Comparison of ENCODE assay signal across 11 cellular contexts in the genomic region with DNA sequence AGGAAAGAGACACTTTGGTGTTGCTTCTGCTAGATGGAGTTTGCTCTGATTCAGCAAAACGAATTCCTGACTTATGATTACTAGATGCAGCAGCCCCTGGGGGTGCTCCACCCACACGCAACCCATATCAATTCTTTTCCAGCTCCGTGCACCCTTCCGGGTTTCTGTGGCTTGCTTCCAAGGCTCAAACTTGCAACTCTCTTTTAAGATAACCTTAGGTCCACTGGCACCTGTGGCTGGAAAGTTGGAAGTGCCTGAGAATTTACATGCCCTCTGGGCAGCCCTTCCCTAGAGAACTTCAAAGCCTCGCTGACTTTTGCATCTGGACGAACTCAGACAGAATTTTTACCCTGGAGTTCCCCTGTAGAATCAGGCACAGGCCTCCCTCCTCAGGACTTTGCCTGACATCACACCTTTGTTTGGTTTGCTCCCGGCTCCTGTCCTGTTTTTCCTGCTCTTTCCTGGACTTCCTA.
A peak's percentile ranks its signal among the peaks of the same experiment; 100 is the strongest.
DNase-seq lines count a peak whose midpoint lies in the region; ATAC-seq and TF ChIP-seq lines count a peak whose summit lies in the region.
"Had no signal": no experiment of that assay in that cellular context is flagged by ENCODE, and none has a peak within 500 bp of the region (broad histone marks: within the 10 kb centered on the region; RNA-seq: fewer than 3 reads in every experiment).

No MANE protein-coding gene starts in this region.

- DNase-seq in Calu3 (peak; percentile 63), MM.1S (peak; percentile 14), dermis blood vessel endothelial cell (peak; percentile 62), DMS153 treated with DMSO at 0.1 percent for 48 hours (lab: John Stamatoyannopoulos, UW; ENCODE audit: unreplicated experiment) (no peak)
- DNase-seq in CD8-positive, alpha-beta T cell, result no peak
- DNase-seq: activated CD4-positive, alpha-beta T cell treated with anti-CD3 and anti-CD28 coated beads for 4 hours; effector CD4-positive, alpha-beta T cell; NCI-H1092 had no signal

- BruUV-seq in Calu3 (replicated peaks; lab: Mats Ljungman, UMichigan), result no TSS peak

- no peaks in the 10 kb centered on the region for H3K27me3 ChIP-seq in MM.1S (replicated peaks; ENCODE audit: insufficient read depth, low read length)
- no peaks in the 10 kb centered on the region for H3K27me3 ChIP-seq in CD8-positive, alpha-beta T cell (ENCODE audit: insufficient read depth, low read length)

- H3K4me2 ChIP-seq in MM.1S (ENCODE audit: low read depth, low read length), result no peak overlapping the region; the same call in 1 of the 2 replicates

- ATAC-seq in GM21717 (IDR thresholded peaks at IDR 0.05; ENCODE audit: unreplicated experiment) (no peak), GM19035 (IDR thresholded peaks at IDR 0.05; ENCODE audit: unreplicated experiment) (no peak)
- no peak for ATAC-seq in CD8-positive, alpha-beta T cell

- no peaks in the 10 kb centered on the region for H3K36me3 Mint-ChIP-seq in Calu3 (ENCODE audit: insufficient read depth, unreplicated experiment)
- H3K36me3 Mint-ChIP-seq in CD8-positive, alpha-beta T cell, result no peaks in the 10 kb centered on the region

- no peaks in the 10 kb centered on the region for H3K79me2 ChIP-seq in MM.1S (ENCODE audit: low read length)

- H3K9me3 ChIP-seq in MM.1S (replicated peaks; ENCODE audit: insufficient read depth, low read length) (no peaks in the 10 kb centered on the region), mesodermal cell (ENCODE audit: control insufficient read depth, low read length) (no peaks in the 10 kb centered on the region)
- H3K9me3 ChIP-seq in CD8-positive, alpha-beta T cell (ENCODE audit: low read length), result no peaks in the 10 kb centered on the region

- H3K9me2 ChIP-seq in MM.1S (replicated peaks; ENCODE audit: insufficient read depth, low read length), result no peaks in the 10 kb centered on the region

- POLR2A ChIA-PET in CD8-positive, alpha-beta T cell (lab: Charles Lee), result interaction anchor here (0.7 kb wide), 1 partner anchor 15 kb away, joined by 3 read pairs; no protein-coding TSS in a partner anchor

- peaks cover 4% of the 10 kb centered on the region for H3K9me3 Mint-ChIP-seq in Calu3 (ENCODE audit: low read depth, unreplicated experiment)
- H3K9me3 Mint-ChIP-seq in CD8-positive, alpha-beta T cell, result no peaks in the 10 kb centered on the region

- peaks cover 44% of the 10 kb centered on the region for H3K4me1 ChIP-seq in MM.1S (ENCODE audit: low read length)
- H3K4me1 ChIP-seq in mesodermal cell (ENCODE audit: control insufficient read depth, insufficient read depth, low read length, poor library complexity, severe bottlenecking), result peaks cover 34% of the 10 kb centered on the region
- peaks cover 14% of the 10 kb centered on the region for H3K4me1 ChIP-seq in CD8-positive, alpha-beta T cell (ENCODE audit: insufficient read depth, low read length)

- peak overlapping the region; percentile 38 for H2AFZ ChIP-seq in MM.1S (ENCODE audit: low read length)

- H3K27ac ChIP-seq in MM.1S (ENCODE audit: low read length) (peak overlapping the region; percentile 95; the same call in 1 of the 2 replicates), mesodermal cell (ENCODE audit: low read depth, low read length, severe bottlenecking) (peak overlapping the region; percentile 51)
- no peak overlapping the region for H3K27ac ChIP-seq in CD8-positive, alpha-beta T cell (ENCODE audit: low read depth, low read length)

- H3K4me3 ChIP-seq in MM.1S (ENCODE audit: low read length) (no peak overlapping the region), mesodermal cell (ENCODE audit: extremely low read depth, insufficient read depth, low read length, poor library complexity, severe bottlenecking) (no peak overlapping the region)
- no peak overlapping the region for H3K4me3 ChIP-seq in CD8-positive, alpha-beta T cell (ENCODE audit: low read depth, low read length)

- H3K4me3 Mint-ChIP-seq in Calu3 (ENCODE audit: low read depth, unreplicated experiment), result no peak overlapping the region
- H3K4me3 Mint-ChIP-seq in CD8-positive, alpha-beta T cell, result no peak overlapping the region

- H3F3A ChIP-seq in MM.1S (ENCODE audit: insufficient read depth, low read length), result peaks cover 22% of the 10 kb centered on the region

- H4K20me1 ChIP-seq in MM.1S (ENCODE audit: insufficient read depth, low read length), result no peaks in the 10 kb centered on the region

- H3K9ac ChIP-seq in MM.1S (ENCODE audit: low read length), result no peak overlapping the region

- CTCF ChIA-PET in Calu3 (lab: Charles Lee), result interaction anchor here (1.2 kb wide), 1 partner anchor 11 kb away, joined by 3 read pairs; no protein-coding TSS in a partner anchor
- CTCF ChIA-PET in CD8-positive, alpha-beta T cell (lab: Charles Lee), result interaction anchor here (0.7 to 3.4 kb wide), 3 partner anchors 9 to 225 kb away, joined by 3 to 19 read pairs (median 3); a partner anchor contains a TSS

- 72 to 82% methylated on average over 7 of the region's 7 CpGs for WGBS in mesodermal cell (ENCODE audit: insufficient coverage in 2 of 2), 2 experiments

- intact Hi-C loops in Calu3 (cut with micrococcal nuclease; ENCODE audit: unreplicated experiment), result loop anchor here (2.0 to 5.0 kb wide), 2 partner anchors 40 to 96 kb away; no protein-coding TSS in a partner anchor
- intact Hi-C loops in CD8-positive, alpha-beta T cell (cut with DNase I, micrococcal nuclease), result loop anchor here (2.0 to 5.0 kb wide), 4 partner anchors 14 to 100 kb away; no protein-coding TSS in a partner anchor

- H3K4me1 Mint-ChIP-seq in Calu3 (ENCODE audit: low read depth, unreplicated experiment), result peaks cover 21% of the 10 kb centered on the region
- peaks cover 26% of the 10 kb centered on the region for H3K4me1 Mint-ChIP-seq in CD8-positive, alpha-beta T cell (ENCODE audit: low read depth)

- H3K27me3 Mint-ChIP-seq in Calu3 (ENCODE audit: unreplicated experiment), result no peaks in the 10 kb centered on the region
- H3K27me3 Mint-ChIP-seq in CD8-positive, alpha-beta T cell (ENCODE audit: low read depth), result no peaks in the 10 kb centered on the region

- TF ChIP-seq CTCF in Calu3 (IDR thresholded peaks at IDR 0.05; ENCODE audit: unreplicated experiment), result peak; percentile 25
- peak; percentile 13 for TF ChIP-seq CTCF in MM.1S (IDR thresholded peaks at IDR 0.05; ENCODE audit: low read length)
- no peak for TF ChIP-seq CTCF in CD8-positive, alpha-beta T cell (IDR thresholded peaks at IDR 0.05)

- no peak overlapping the region for H3K27ac Mint-ChIP-seq in Calu3 (ENCODE audit: unreplicated experiment)
- H3K27ac Mint-ChIP-seq in CD8-positive, alpha-beta T cell, result no peak overlapping the region

- H3K36me3 ChIP-seq in MM.1S (replicated peaks; ENCODE audit: insufficient read depth, low read length) (no peaks in the 10 kb centered on the region), mesodermal cell (ENCODE audit: control insufficient read depth, insufficient read depth, low read length) (no peaks in the 10 kb centered on the region)
- H3K36me3 ChIP-seq in CD8-positive, alpha-beta T cell (ENCODE audit: insufficient read depth, low read length), result no peaks in the 10 kb centered on the region

Comparison
In these comparisons a context has a peak if more than half of its experiments do, and no peak if none do; other contexts are left out.
1. DNase-seq: peak in Calu3 (single experiment), MM.1S (single experiment) and dermis blood vessel endothelial cell (single experiment); none in DMS153 treated with DMSO at 0.1 percent for 48 hours (single experiment) and CD8-positive, alpha-beta T cell (0 of 7).